In genomic region chr2:36369711-36370110, GRCh38 we compare ENCODE assay signal across 1 cellular context.
TF ChIP-seq lines count a peak whose summit lies in the region.

No MANE protein-coding gene starts in this region.

TF ChIP-seq in endothelial cell of umbilical vein, 7 proteins besides CTCF, POLR2A, EP300 and RAD21:
- TF ChIP-seq MYC (IDR thresholded peaks at IDR 0.05; ENCODE audit: low read depth, low read length) (no peak), POLR2AphosphoS5 (IDR thresholded peaks at IDR 0.05; ENCODE audit: insufficient read depth, low read depth, low read length) (no peak)
- TF ChIP-seq, protein P1, sequence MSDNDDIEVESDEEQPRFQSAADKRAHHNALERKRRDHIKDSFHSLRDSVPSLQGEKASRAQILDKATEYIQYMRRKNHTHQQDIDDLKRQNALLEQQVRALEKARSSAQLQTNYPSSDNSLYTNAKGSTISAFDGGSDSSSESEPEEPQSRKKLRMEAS (IDR thresholded peaks at IDR 0.05; ENCODE audit: insufficient read depth, insufficient read length) = peak; percentile 33
